ENCODE assay signal across 1 cellular context in genomic region chr2:52904511-52904910, GRCh38.
TF ChIP-seq lines count a peak whose summit lies in the region.

No MANE protein-coding gene starts in this region.

TF ChIP-seq in IMR-90, 13 proteins besides CTCF, POLR2A, EP300 and RAD21 (continued from another document):
- TF ChIP-seq USF2 (IDR thresholded peaks at IDR 0.05; ENCODE audit: low read depth, low read length): no peak
TF ChIP-seq in IMR-90: peak in this region for 0.
